In the genomic region with DNA sequence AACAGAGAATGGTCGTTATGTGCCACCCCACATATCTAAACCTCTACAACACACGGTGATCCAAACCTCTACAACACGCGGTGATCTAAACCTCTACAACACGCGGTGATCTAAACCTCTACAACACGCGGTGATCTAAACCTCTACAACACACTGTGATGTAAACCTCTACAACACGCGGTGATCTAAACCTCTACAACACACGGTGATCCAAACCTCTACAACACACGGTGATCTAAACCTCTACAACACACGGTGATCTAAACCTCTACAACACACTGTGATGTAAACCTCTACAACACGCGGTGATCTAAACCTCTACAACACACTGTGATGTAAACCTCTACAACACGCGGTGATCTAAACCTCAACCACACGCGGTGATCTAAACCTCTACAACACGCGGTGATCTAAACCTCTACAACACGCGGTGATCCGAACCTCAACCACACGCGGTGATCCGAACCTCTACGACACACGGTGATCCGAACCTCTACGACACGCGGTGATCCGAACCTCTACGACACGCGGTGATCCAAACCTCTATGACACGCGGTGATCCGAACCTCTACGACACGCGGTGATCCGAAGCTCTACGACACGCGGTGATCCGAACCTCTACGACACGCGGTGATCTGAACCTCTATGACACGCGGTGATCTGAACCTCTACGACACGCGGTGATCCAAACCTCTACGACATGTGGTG, we compare ENCODE assay signal across 9 cellular contexts. TPM values are rescaled to one million over a fixed set of nuclear protein-coding genes. Genes with fewer than 3 reads are reported as not detected.
DNase-seq lines count a peak whose midpoint lies in the region; ATAC-seq and TF ChIP-seq lines count a peak whose summit lies in the region.
"Not testable (repeated sequence)": the region's sequence is repeated elsewhere in the genome, so short reads cannot be mapped to it uniquely, and the experiment has no call there.
"Had no signal": no experiment of that assay in that cellular context is flagged by ENCODE, and none has a peak within 500 bp of the region (broad histone marks: within the 10 kb centered on the region; RNA-seq: fewer than 3 reads in every experiment).

No MANE protein-coding gene starts in this region.

- H3K27me3 Mint-ChIP-seq in CD8-positive, alpha-beta T cell (ENCODE audit: low read depth); activated CD4-positive, alpha-beta T cell treated with anti-CD3 and anti-CD28 coated beads for 36 hours; activated T-helper 17 cell treated with anti-CD3 and anti-CD28 coated beads, Interleukin-2, amount 50 U/mL, for 72 hours; activated naive CD8-positive, alpha-beta T cell treated with anti-CD3 and anti-CD28 coated beads, Interleukin-2, amount 10 ng/mL, durations not matched to agents 7 days and 5 days: not testable (repeated sequence)
- H3K27me3 Mint-ChIP-seq in neural progenitor cell (ENCODE audit: insufficient read depth, low read depth) = peaks cover 11% of the 10 kb centered on the region

- not testable (repeated sequence) for H3K4me3 ChIP-seq in CD8-positive, alpha-beta T cell (ENCODE audit: low read depth, low read length); neural progenitor cell; upper lobe of right lung

- TF ChIP-seq CTCF in CD8-positive, alpha-beta T cell (IDR thresholded peaks at IDR 0.05); neural progenitor cell (IDR thresholded peaks at IDR 0.05); upper lobe of right lung (IDR thresholded peaks at IDR 0.05): not testable (repeated sequence)

- DNase-seq in CD8-positive, alpha-beta T cell = peak in 2 of 7 experiments; percentile 0 to 10
- DNase-seq in activated CD4-positive, alpha-beta T cell treated with anti-CD3 and anti-CD28 coated beads for 36 hours = peak; percentile 1
- DNase-seq in activated CD8-positive, alpha-beta memory T cell treated with anti-CD3 and anti-CD28 coated beads for 24 hours = peak; percentile 50
- DNase-seq in activated naive CD8-positive, alpha-beta T cell treated with anti-CD3 and anti-CD28 coated beads, Interleukin-2, amount 10 ng/mL, durations not matched to agents 7 days and 5 days; neural progenitor cell (ENCODE audit: low spot score): not testable (repeated sequence)
- DNase-seq in cardiac septum (ENCODE audit: low spot score) = peak; percentile 3
- peak; percentile 20 for DNase-seq in upper lobe of right lung

- H3K4me1 ChIP-seq in CD8-positive, alpha-beta T cell (ENCODE audit: insufficient read depth, low read length) = peaks cover 70% of the 10 kb centered on the region
- H3K4me1 ChIP-seq in neural progenitor cell, upper lobe of right lung: not testable (repeated sequence)

- not testable (repeated sequence) for H3K9me3 ChIP-seq in CD8-positive, alpha-beta T cell (ENCODE audit: low read length); neural progenitor cell (ENCODE audit: low read depth); upper lobe of right lung

- POLR2A ChIA-PET in CD8-positive, alpha-beta T cell (lab: Charles Lee); activated CD4-positive, alpha-beta T cell treated with anti-CD3 and anti-CD28 coated beads for 36 hours (lab: Charles Lee); activated naive CD8-positive, alpha-beta T cell treated with anti-CD3 and anti-CD28 coated beads, Interleukin-2, amount 10 ng/mL, durations not matched to agents 7 days and 5 days (lab: Charles Lee): not testable (repeated sequence)

- H3K27ac ChIP-seq in CD8-positive, alpha-beta T cell (ENCODE audit: low read depth, low read length); neural progenitor cell; upper lobe of right lung: not testable (repeated sequence)

- H4K20me1 ChIP-seq in neural progenitor cell (ENCODE audit: low read depth) = not testable (repeated sequence)

- not testable (repeated sequence) for H3K9ac ChIP-seq in neural progenitor cell

- not testable (repeated sequence) for H3F3A ChIP-seq in neural progenitor cell (ENCODE audit: low read depth)

- H3K36me3 ChIP-seq in CD8-positive, alpha-beta T cell (ENCODE audit: insufficient read depth, low read length) = peaks cover 72% of the 10 kb centered on the region
- not testable (repeated sequence) for H3K36me3 ChIP-seq in neural progenitor cell, upper lobe of right lung

- not testable (repeated sequence) for H3K4me3 Mint-ChIP-seq in CD8-positive, alpha-beta T cell; activated CD4-positive, alpha-beta T cell treated with anti-CD3 and anti-CD28 coated beads for 36 hours; activated T-helper 17 cell treated with anti-CD3 and anti-CD28 coated beads, Interleukin-2, amount 50 U/mL, for 72 hours; activated naive CD8-positive, alpha-beta T cell treated with anti-CD3 and anti-CD28 coated beads, Interleukin-2, amount 10 ng/mL, durations not matched to agents 7 days and 5 days
- H3K4me3 Mint-ChIP-seq in neural progenitor cell = peak overlapping the region; percentile 26

- intact Hi-C loops in CD8-positive, alpha-beta T cell (cut with DNase I, micrococcal nuclease); activated CD4-positive, alpha-beta T cell treated with anti-CD3 and anti-CD28 coated beads for 36 hours (cut with DNase I, micrococcal nuclease); cardiac septum (cut with DNase I); upper lobe of right lung (cut with DNase I): not testable (repeated sequence)

- not testable (repeated sequence) for H3K9me3 Mint-ChIP-seq in CD8-positive, alpha-beta T cell; activated CD4-positive, alpha-beta T cell treated with anti-CD3 and anti-CD28 coated beads for 36 hours (ENCODE audit: low read depth); activated T-helper 17 cell treated with anti-CD3 and anti-CD28 coated beads, Interleukin-2, amount 50 U/mL, for 72 hours; activated naive CD8-positive, alpha-beta T cell treated with anti-CD3 and anti-CD28 coated beads, Interleukin-2, amount 10 ng/mL, durations not matched to agents 7 days and 5 days
- peaks cover 12% of the 10 kb centered on the region for H3K9me3 Mint-ChIP-seq in neural progenitor cell

- not testable (repeated sequence) for H3K4me2 ChIP-seq in neural progenitor cell

- H3K79me2 ChIP-seq in neural progenitor cell (ENCODE audit: low read depth) = not testable (repeated sequence)

- H3K27ac Mint-ChIP-seq in CD8-positive, alpha-beta T cell = peak overlapping the region; percentile 100
- H3K27ac Mint-ChIP-seq in activated CD4-positive, alpha-beta T cell treated with anti-CD3 and anti-CD28 coated beads for 36 hours = peak overlapping the region; percentile 42
- H3K27ac Mint-ChIP-seq in activated T-helper 17 cell treated with anti-CD3 and anti-CD28 coated beads, Interleukin-2, amount 50 U/mL, for 72 hours = peak overlapping the region; percentile 95
- H3K27ac Mint-ChIP-seq in activated naive CD8-positive, alpha-beta T cell treated with anti-CD3 and anti-CD28 coated beads, Interleukin-2, amount 10 ng/mL, durations not matched to agents 7 days and 5 days = peak overlapping the region; percentile 46
- H3K27ac Mint-ChIP-seq in neural progenitor cell = peak overlapping the region; percentile 47

- H2AFZ ChIP-seq in neural progenitor cell (replicated peaks) = not testable (repeated sequence)

- H3K4me1 Mint-ChIP-seq in CD8-positive, alpha-beta T cell (ENCODE audit: low read depth) = peaks cover 59% of the 10 kb centered on the region
- H3K4me1 Mint-ChIP-seq in activated CD4-positive, alpha-beta T cell treated with anti-CD3 and anti-CD28 coated beads for 36 hours = peaks cover 31% of the 10 kb centered on the region
- H3K4me1 Mint-ChIP-seq in activated T-helper 17 cell treated with anti-CD3 and anti-CD28 coated beads, Interleukin-2, amount 50 U/mL, for 72 hours = peaks cover 22% of the 10 kb centered on the region
- H3K4me1 Mint-ChIP-seq in activated naive CD8-positive, alpha-beta T cell treated with anti-CD3 and anti-CD28 coated beads, Interleukin-2, amount 10 ng/mL, durations not matched to agents 7 days and 5 days = peaks cover 25% of the 10 kb centered on the region
- H3K4me1 Mint-ChIP-seq in neural progenitor cell = peaks cover 18% of the 10 kb centered on the region

- not testable (repeated sequence) for ATAC-seq in CD8-positive, alpha-beta T cell; activated CD4-positive, alpha-beta T cell treated with anti-CD3 and anti-CD28 coated beads for 36 hours; activated T-helper 17 cell treated with anti-CD3 and anti-CD28 coated beads, Interleukin-2, amount 50 U/mL, for 72 hours (replicated peaks); activated naive CD8-positive, alpha-beta T cell treated with anti-CD3 and anti-CD28 coated beads, Interleukin-2, amount 10 ng/mL, durations not matched to agents 7 days and 5 days (ENCODE audit: low read depth); upper lobe of right lung

- H3K27me3 ChIP-seq in CD8-positive, alpha-beta T cell (ENCODE audit: insufficient read depth, low read length); neural progenitor cell; upper lobe of right lung: not testable (repeated sequence)

- H3K36me3 Mint-ChIP-seq in CD8-positive, alpha-beta T cell = peaks cover 83% of the 10 kb centered on the region
- peaks cover 77% of the 10 kb centered on the region for H3K36me3 Mint-ChIP-seq in activated CD4-positive, alpha-beta T cell treated with anti-CD3 and anti-CD28 coated beads for 36 hours (ENCODE audit: low read depth)
- H3K36me3 Mint-ChIP-seq in activated T-helper 17 cell treated with anti-CD3 and anti-CD28 coated beads, Interleukin-2, amount 50 U/mL, for 72 hours (ENCODE audit: low read depth) = peaks cover 100% of the 10 kb centered on the region
- peaks cover 33% of the 10 kb centered on the region for H3K36me3 Mint-ChIP-seq in activated naive CD8-positive, alpha-beta T cell treated with anti-CD3 and anti-CD28 coated beads, Interleukin-2, amount 10 ng/mL, durations not matched to agents 7 days and 5 days
- not testable (repeated sequence) for H3K36me3 Mint-ChIP-seq in neural progenitor cell

- CTCF ChIA-PET in CD8-positive, alpha-beta T cell (lab: Charles Lee) = interaction anchor here (3.7 to 4.8 kb wide), 2 partner anchors 10 to 129 kb away, joined by 14 to 21 read pairs; no protein-coding TSS in a partner anchor
- CTCF ChIA-PET in activated CD4-positive, alpha-beta T cell treated with anti-CD3 and anti-CD28 coated beads for 36 hours (lab: Charles Lee) = not testable (repeated sequence)

RNA-seq across cellular contexts. Expression of a gene that starts 22.3 kb away (rescaled TPM):
- 100 to 1,000 TPM; 423 to 424 TPM for total RNA-seq in CD8-positive, alpha-beta T cell
- total RNA-seq in activated CD4-positive, alpha-beta T cell treated with anti-CD3 and anti-CD28 coated beads for 36 hours = 100 to 1,000 TPM; 156 to 167 TPM
- 100 to 1,000 TPM; 116 to 145 TPM for total RNA-seq in activated T-helper 17 cell treated with anti-CD3 and anti-CD28 coated beads, Interleukin-2, amount 50 U/mL, for 72 hours
- total RNA-seq in activated naive CD8-positive, alpha-beta T cell treated with anti-CD3 and anti-CD28 coated beads, Interleukin-2, amount 10 ng/mL, durations not matched to agents 7 days and 5 days = 100 to 1,000 TPM; 172 TPM
- total RNA-seq in cardiac septum = 0.51 TPM
- total RNA-seq in neural progenitor cell (ENCODE audit: low replicate concordance) = 0.09 TPM in 1 of 2 replicates, not detected in the other
- total RNA-seq in upper lobe of right lung = 13.1 TPM
- total RNA-seq: LHCN-M2 had no signal

Comparison
In these comparisons a context has a peak if more than half of its experiments do, and no peak if none do; other contexts are left out.
1. H3K27ac Mint-ChIP-seq: peak in every context shown above with its lines; median percentile 100 in CD8-positive, alpha-beta T cell; 95 in activated T-helper 17 cell treated with anti-CD3 and anti-CD28 coated beads, Interleukin-2, amount 50 U/mL, for 72 hours; 47 in neural progenitor cell; 46 in activated naive CD8-positive, alpha-beta T cell treated with anti-CD3 and anti-CD28 coated beads, Interleukin-2, amount 10 ng/mL, durations not matched to agents 7 days and 5 days; 42 in activated CD4-positive, alpha-beta T cell treated with anti-CD3 and anti-CD28 coated beads for 36 hours.